In the genomic region with DNA sequence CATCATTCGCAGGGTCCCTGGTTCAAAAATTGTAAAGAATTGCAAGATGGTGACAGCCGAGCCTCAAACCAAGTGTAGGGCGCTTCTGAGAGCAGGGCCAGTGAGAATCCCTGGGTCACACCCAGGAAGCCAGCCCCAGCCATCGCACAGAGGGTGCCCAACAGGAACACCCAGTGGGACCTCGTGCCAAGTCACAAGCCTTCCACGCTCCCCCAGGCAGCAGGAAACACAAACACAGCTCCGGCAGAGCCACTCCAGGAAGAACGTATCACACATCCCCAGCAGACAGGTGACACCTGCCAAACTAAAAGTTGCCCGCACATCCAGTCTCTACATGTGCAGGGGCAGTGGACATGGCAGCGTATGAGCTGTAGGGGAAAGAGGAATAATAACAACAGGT, we compare ENCODE assay signal across 3 cellular contexts.
TF ChIP-seq lines count a peak whose summit lies in the region.

No MANE protein-coding gene starts in this region.

TF ChIP-seq in liver, 16 proteins besides CTCF, POLR2A, EP300 and RAD21:
- no peak for TF ChIP-seq EGR1 (IDR thresholded peaks at IDR 0.05; ENCODE audit: low read depth in 2 of 2)
- peak; percentile 41 to 42 for TF ChIP-seq HNF4A (conservative IDR thresholded peaks at IDR 0.05)
- TF ChIP-seq YY1 (IDR thresholded peaks at IDR 0.05), result peak; percentile 32
- no peak for TF ChIP-seq HNF4G (IDR thresholded peaks at IDR 0.05)
- peak; percentile 68 for TF ChIP-seq SP1 (IDR thresholded peaks at IDR 0.05)
- TF ChIP-seq ZBTB33 (IDR thresholded peaks at IDR 0.05), result peak; percentile 9
- TF ChIP-seq, protein P1, sequence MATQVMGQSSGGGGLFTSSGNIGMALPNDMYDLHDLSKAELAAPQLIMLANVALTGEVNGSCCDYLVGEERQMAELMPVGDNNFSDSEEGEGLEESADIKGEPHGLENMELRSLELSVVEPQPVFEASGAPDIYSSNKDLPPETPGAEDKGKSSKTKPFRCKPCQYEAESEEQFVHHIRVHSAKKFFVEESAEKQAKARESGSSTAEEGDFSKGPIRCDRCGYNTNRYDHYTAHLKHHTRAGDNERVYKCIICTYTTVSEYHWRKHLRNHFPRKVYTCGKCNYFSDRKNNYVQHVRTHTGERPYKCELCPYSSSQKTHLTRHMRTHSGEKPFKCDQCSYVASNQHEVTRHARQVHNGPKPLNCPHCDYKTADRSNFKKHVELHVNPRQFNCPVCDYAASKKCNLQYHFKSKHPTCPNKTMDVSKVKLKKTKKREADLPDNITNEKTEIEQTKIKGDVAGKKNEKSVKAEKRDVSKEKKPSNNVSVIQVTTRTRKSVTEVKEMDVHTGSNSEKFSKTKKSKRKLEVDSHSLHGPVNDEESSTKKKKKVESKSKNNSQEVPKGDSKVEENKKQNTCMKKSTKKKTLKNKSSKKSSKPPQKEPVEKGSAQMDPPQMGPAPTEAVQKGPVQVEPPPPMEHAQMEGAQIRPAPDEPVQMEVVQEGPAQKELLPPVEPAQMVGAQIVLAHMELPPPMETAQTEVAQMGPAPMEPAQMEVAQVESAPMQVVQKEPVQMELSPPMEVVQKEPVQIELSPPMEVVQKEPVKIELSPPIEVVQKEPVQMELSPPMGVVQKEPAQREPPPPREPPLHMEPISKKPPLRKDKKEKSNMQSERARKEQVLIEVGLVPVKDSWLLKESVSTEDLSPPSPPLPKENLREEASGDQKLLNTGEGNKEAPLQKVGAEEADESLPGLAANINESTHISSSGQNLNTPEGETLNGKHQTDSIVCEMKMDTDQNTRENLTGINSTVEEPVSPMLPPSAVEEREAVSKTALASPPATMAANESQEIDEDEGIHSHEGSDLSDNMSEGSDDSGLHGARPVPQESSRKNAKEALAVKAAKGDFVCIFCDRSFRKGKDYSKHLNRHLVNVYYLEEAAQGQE (IDR thresholded peaks at IDR 0.05), result no peak
- peak; percentile 76 for TF ChIP-seq MAX (IDR thresholded peaks at IDR 0.05)
- TF ChIP-seq FOXA1 (IDR thresholded peaks at IDR 0.05), result no peak
- TF ChIP-seq FOXA2 (IDR thresholded peaks at IDR 0.05), result peak; percentile 21
- no peak for TF ChIP-seq GABPA (IDR thresholded peaks at IDR 0.05 in 1 of 2, conservative IDR thresholded peaks at IDR 0.05 in 1 of 2)
- TF ChIP-seq NR2F2 (IDR thresholded peaks at IDR 0.05), result no peak
- peak; percentile 70 to 72 for TF ChIP-seq RXRA (IDR thresholded peaks at IDR 0.05)
- TF ChIP-seq TAF1 (conservative IDR thresholded peaks at IDR 0.05), result no peak
- TF ChIP-seq JUND (IDR thresholded peaks at IDR 0.05), result no peak
- TF ChIP-seq, protein P2, sequence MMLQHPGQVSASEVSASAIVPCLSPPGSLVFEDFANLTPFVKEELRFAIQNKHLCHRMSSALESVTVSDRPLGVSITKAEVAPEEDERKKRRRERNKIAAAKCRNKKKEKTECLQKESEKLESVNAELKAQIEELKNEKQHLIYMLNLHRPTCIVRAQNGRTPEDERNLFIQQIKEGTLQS (IDR thresholded peaks at IDR 0.05), result no peak

TF ChIP-seq in HepG2, 621 proteins besides CTCF, POLR2A, EP300 and RAD21 (continues in another document):
- TF ChIP-seq XRCC5 (optimal IDR thresholded peaks at IDR 0.05; ENCODE audit: low read length) (no peak), ZBTB33 (CRISPR knock-in tag; IDR thresholded peaks at IDR 0.05) (no peak), ZNF891 (CRISPR knock-in tag; IDR thresholded peaks at IDR 0.05) (no peak), ARNTL (CRISPR knock-in tag; IDR thresholded peaks at IDR 0.05) (no peak), ISX (CRISPR knock-in tag; conservative IDR thresholded peaks at IDR 0.05) (no peak), ZNF263 (CRISPR knock-in tag; IDR thresholded peaks at IDR 0.05) (no peak), ZNF337 (CRISPR knock-in tag; IDR thresholded peaks at IDR 0.05; ENCODE audit: borderline replicate concordance, low read depth) (no peak)
- TF ChIP-seq, protein P3, sequence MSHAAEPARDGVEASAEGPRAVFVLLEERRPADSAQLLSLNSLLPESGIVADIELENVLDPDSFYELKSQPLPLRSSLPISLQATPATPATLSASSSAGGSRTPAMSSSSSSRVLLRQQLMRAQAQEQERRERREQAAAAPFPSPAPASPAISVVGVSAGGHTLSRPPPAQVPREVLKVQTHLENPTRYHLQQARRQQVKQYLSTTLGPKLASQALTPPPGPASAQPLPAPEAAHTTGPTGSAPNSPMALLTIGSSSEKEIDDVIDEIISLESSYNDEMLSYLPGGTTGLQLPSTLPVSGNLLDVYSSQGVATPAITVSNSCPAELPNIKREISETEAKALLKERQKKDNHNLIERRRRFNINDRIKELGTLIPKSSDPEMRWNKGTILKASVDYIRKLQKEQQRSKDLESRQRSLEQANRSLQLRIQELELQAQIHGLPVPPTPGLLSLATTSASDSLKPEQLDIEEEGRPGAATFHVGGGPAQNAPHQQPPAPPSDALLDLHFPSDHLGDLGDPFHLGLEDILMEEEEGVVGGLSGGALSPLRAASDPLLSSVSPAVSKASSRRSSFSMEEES (CRISPR knock-in tag; IDR thresholded peaks at IDR 0.05), result no peak
- TF ChIP-seq, protein P4, sequence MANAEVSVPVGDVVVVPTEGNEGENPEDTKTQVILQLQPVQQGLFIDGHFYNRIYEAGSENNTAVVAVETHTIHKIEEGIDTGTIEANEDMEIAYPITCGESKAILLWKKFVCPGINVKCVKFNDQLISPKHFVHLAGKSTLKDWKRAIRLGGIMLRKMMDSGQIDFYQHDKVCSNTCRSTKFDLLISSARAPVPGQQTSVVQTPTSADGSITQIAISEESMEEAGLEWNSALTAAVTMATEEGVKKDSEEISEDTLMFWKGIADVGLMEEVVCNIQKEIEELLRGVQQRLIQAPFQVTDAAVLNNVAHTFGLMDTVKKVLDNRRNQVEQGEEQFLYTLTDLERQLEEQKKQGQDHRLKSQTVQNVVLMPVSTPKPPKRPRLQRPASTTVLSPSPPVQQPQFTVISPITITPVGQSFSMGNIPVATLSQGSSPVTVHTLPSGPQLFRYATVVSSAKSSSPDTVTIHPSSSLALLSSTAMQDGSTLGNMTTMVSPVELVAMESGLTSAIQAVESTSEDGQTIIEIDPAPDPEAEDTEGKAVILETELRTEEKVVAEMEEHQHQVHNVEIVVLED (CRISPR knock-in tag; IDR thresholded peaks at IDR 0.05; ENCODE audit: borderline replicate concordance), result no peak
- TF ChIP-seq, protein P1 (IDR thresholded peaks at IDR 0.05; ENCODE audit: borderline replicate concordance in 1 of 2, low read depth in 1 of 2, low read length in 2 of 2), result no peak

TF ChIP-seq in SK-N-SH treated with all-trans-retinoic acid at 6 μM for 48 hours, 23 proteins besides CTCF, POLR2A, EP300 and RAD21:
- TF ChIP-seq ZNF8 (CRISPR knock-in tag; IDR thresholded peaks at IDR 0.05) (no peak), ISL1 (CRISPR knock-in tag; IDR thresholded peaks at IDR 0.05) (no peak), ZNF565 (CRISPR knock-in tag; conservative IDR thresholded peaks at IDR 0.05; ENCODE audit: low read depth) (no peak), SNAI2 (CRISPR knock-in tag; IDR thresholded peaks at IDR 0.05) (no peak), BACH2 (CRISPR knock-in tag; IDR thresholded peaks at IDR 0.05; ENCODE audit: borderline replicate concordance) (no peak), ARNTL (CRISPR knock-in tag; IDR thresholded peaks at IDR 0.05; ENCODE audit: borderline replicate concordance, low read depth) (no peak)
- TF ChIP-seq, protein P5, sequence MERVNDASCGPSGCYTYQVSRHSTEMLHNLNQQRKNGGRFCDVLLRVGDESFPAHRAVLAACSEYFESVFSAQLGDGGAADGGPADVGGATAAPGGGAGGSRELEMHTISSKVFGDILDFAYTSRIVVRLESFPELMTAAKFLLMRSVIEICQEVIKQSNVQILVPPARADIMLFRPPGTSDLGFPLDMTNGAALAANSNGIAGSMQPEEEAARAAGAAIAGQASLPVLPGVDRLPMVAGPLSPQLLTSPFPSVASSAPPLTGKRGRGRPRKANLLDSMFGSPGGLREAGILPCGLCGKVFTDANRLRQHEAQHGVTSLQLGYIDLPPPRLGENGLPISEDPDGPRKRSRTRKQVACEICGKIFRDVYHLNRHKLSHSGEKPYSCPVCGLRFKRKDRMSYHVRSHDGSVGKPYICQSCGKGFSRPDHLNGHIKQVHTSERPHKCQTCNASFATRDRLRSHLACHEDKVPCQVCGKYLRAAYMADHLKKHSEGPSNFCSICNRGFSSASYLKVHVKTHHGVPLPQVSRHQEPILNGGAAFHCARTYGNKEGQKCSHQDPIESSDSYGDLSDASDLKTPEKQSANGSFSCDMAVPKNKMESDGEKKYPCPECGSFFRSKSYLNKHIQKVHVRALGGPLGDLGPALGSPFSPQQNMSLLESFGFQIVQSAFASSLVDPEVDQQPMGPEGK (CRISPR knock-in tag; IDR thresholded peaks at IDR 0.05; ENCODE audit: borderline replicate concordance), result no peak
- TF ChIP-seq, protein P6, sequence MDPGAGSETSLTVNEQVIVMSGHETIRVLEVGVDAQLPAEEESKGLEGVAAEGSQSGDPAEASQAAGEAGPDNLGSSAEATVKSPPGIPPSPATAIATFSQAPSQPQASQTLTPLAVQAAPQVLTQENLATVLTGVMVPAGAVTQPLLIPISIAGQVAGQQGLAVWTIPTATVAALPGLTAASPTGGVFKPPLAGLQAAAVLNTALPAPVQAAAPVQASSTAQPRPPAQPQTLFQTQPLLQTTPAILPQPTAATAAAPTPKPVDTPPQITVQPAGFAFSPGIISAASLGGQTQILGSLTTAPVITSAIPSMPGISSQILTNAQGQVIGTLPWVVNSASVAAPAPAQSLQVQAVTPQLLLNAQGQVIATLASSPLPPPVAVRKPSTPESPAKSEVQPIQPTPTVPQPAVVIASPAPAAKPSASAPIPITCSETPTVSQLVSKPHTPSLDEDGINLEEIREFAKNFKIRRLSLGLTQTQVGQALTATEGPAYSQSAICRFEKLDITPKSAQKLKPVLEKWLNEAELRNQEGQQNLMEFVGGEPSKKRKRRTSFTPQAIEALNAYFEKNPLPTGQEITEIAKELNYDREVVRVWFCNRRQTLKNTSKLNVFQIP (CRISPR knock-in tag; IDR thresholded peaks at IDR 0.05; ENCODE audit: borderline replicate concordance, low read depth), result no peak
